Comparison of ENCODE assay signal across 33 cellular contexts in genomic region chr2:167279810-167280209, GRCh38. TPM values are rescaled to one million over a fixed set of nuclear protein-coding genes. Genes with fewer than 3 reads are reported as not detected.
"Had no signal": no experiment of that assay in that cellular context is flagged by ENCODE, and none has a peak within 500 bp of the region (broad histone marks: within the 10 kb centered on the region; RNA-seq: fewer than 3 reads in every experiment).

No MANE protein-coding gene starts in this region.

- H3K36me3 Mint-ChIP-seq: activated naive CD4-positive, alpha-beta T cell treated with anti-CD3 and anti-CD28 coated beads, Interleukin-2, amount 10 ng/mL, durations not matched to agents 7 days and 5 days; activated naive CD4-positive, alpha-beta T cell treated with anti-CD3 and anti-CD28 coated beads, Interleukin-2, amount 50 U/mL, for 72 hours; activated naive CD8-positive, alpha-beta T cell treated with anti-CD3 and anti-CD28 coated beads, Interleukin-2, amount 10 ng/mL, durations not matched to agents 7 days and 5 days; brain had no signal

- ATAC-seq: activated naive CD4-positive, alpha-beta T cell treated with anti-CD3 and anti-CD28 coated beads, Interleukin-2, amount 50 U/mL, for 72 hours; activated T-cell treated with anti-CD3 and anti-CD28 coated beads, Interleukin-2, amount 50 U/mL, for 72 hours; gastroesophageal sphincter; heart right ventricle had no signal

- H3K27me3 ChIP-seq: ascending aorta, breast epithelium, cardiac muscle cell, colonic mucosa had no signal

- H3K27ac ChIP-seq: ascending aorta, breast epithelium, cardiac muscle cell, colonic mucosa, epithelial cell of prostate, esophagus squamous epithelium, gastroesophageal sphincter, heart right ventricle had no signal

- H3K27me3 Mint-ChIP-seq: activated CD4-positive, alpha-beta memory T cell treated with anti-CD3 and anti-CD28 coated beads, Interleukin-2, amount 10 ng/mL, durations not matched to agents 7 days and 5 days; brain had no signal

- H3K9me3 Mint-ChIP-seq: activated CD4-positive, alpha-beta memory T cell treated with anti-CD3 and anti-CD28 coated beads, Interleukin-2, amount 10 ng/mL, durations not matched to agents 7 days and 5 days; activated CD4-positive, alpha-beta T cell treated with anti-CD3 and anti-CD28 coated beads, Interleukin-2, amount 10 ng/mL, durations not matched to agents 7 days and 5 days; activated naive CD4-positive, alpha-beta T cell treated with anti-CD3 and anti-CD28 coated beads, Interleukin-2, amount 10 ng/mL, durations not matched to agents 7 days and 5 days; activated naive CD8-positive, alpha-beta T cell treated with anti-CD3 and anti-CD28 coated beads, Interleukin-2, amount 10 ng/mL, durations not matched to agents 7 days and 5 days; activated T-cell treated with anti-CD3 and anti-CD28 coated beads, Interleukin-2, amount 50 U/mL, for 24 hours; activated T-cell treated with anti-CD3 and anti-CD28 coated beads, Interleukin-2, amount 50 U/mL, for 72 hours; brain; T-helper 1 cell treated with Interleukin-12 subunit alpha and Interleukin-12 subunit beta and Interleukin-4 antibody, amounts not matched to agents 30 μg/mL and 1 μg/mL, for 36 hours had no signal

- DNase-seq: activated CD4-positive, alpha-beta memory T cell treated with anti-CD3 and anti-CD28 coated beads, Interleukin-2, amount 10 ng/mL, durations not matched to agents 7 days and 5 days; activated CD4-positive, alpha-beta T cell treated with anti-CD3 and anti-CD28 coated beads for 1 hour; activated CD4-positive, alpha-beta T cell treated with anti-CD3 and anti-CD28 coated beads for 4 hours; activated CD4-positive, alpha-beta T cell treated with anti-CD3 and anti-CD28 coated beads, Interleukin-2, amount 10 ng/mL, durations not matched to agents 7 days and 5 days; activated CD4-positive, alpha-beta T cell treated with anti-CD3 and anti-CD28 coated beads, Interleukin-2, amount 50 U/mL, for 4 hours; activated CD8-positive, alpha-beta memory T cell treated with anti-CD3 and anti-CD28 coated beads, Interleukin-2, amount 50 U/mL, for 48 hours; activated gamma-delta T cell; activated naive CD4-positive, alpha-beta T cell; activated naive CD4-positive, alpha-beta T cell treated with anti-CD3 and anti-CD28 coated beads, Interleukin-2, amount 10 ng/mL, durations not matched to agents 7 days and 5 days; activated naive CD8-positive, alpha-beta T cell treated with anti-CD3 and anti-CD28 coated beads, Interleukin-2, amount 10 ng/mL, durations not matched to agents 7 days and 5 days; activated T-cell treated with anti-CD3 and anti-CD28 coated beads for 4 hours; activated T-cell treated with anti-CD3 and anti-CD28 coated beads, Interleukin-2, amount 50 U/mL, for 24 hours; activated T-cell treated with anti-CD3 and anti-CD28 coated beads, Interleukin-2, amount 50 U/mL, for 72 hours; central memory CD4-positive, alpha-beta T cell; cerebellar nuclear complex; colonic mucosa; effector CD8-positive, alpha-beta T cell; esophagus squamous epithelium; foreskin melanocyte; heart right ventricle; T1000 had no signal

- H3K4me1 ChIP-seq: ascending aorta, breast epithelium, colonic mucosa, esophagus squamous epithelium, gastroesophageal sphincter, heart right ventricle had no signal

- FAIRE-seq: endometrium, endothelial cell of umbilical vein had no signal

- H3K9me3 ChIP-seq: ascending aorta, breast epithelium, colonic mucosa, esophagus squamous epithelium had no signal

- H3K4me3 Mint-ChIP-seq: activated CD4-positive, alpha-beta memory T cell treated with anti-CD3 and anti-CD28 coated beads, Interleukin-2, amount 10 ng/mL, durations not matched to agents 7 days and 5 days; activated CD4-positive, alpha-beta T cell treated with anti-CD3 and anti-CD28 coated beads, Interleukin-2, amount 10 ng/mL, durations not matched to agents 7 days and 5 days; activated naive CD4-positive, alpha-beta T cell treated with anti-CD3 and anti-CD28 coated beads, Interleukin-2, amount 10 ng/mL, durations not matched to agents 7 days and 5 days; activated naive CD8-positive, alpha-beta T cell treated with anti-CD3 and anti-CD28 coated beads, Interleukin-2, amount 10 ng/mL, durations not matched to agents 7 days and 5 days; activated T-cell treated with anti-CD3 and anti-CD28 coated beads, Interleukin-2, amount 50 U/mL, for 24 hours; activated T-cell treated with anti-CD3 and anti-CD28 coated beads, Interleukin-2, amount 50 U/mL, for 72 hours; brain; T-helper 1 cell treated with Interleukin-12 subunit alpha and Interleukin-12 subunit beta and Interleukin-4 antibody, amounts not matched to agents 30 μg/mL and 1 μg/mL, for 36 hours had no signal

- H3K27ac Mint-ChIP-seq: activated CD4-positive, alpha-beta memory T cell treated with anti-CD3 and anti-CD28 coated beads, Interleukin-2, amount 10 ng/mL, durations not matched to agents 7 days and 5 days; activated CD4-positive, alpha-beta T cell treated with anti-CD3 and anti-CD28 coated beads, Interleukin-2, amount 10 ng/mL, durations not matched to agents 7 days and 5 days; activated naive CD4-positive, alpha-beta T cell treated with anti-CD3 and anti-CD28 coated beads, Interleukin-2, amount 10 ng/mL, durations not matched to agents 7 days and 5 days; activated naive CD4-positive, alpha-beta T cell treated with anti-CD3 and anti-CD28 coated beads, Interleukin-2, amount 50 U/mL, for 72 hours; activated naive CD8-positive, alpha-beta T cell treated with anti-CD3 and anti-CD28 coated beads, Interleukin-2, amount 10 ng/mL, durations not matched to agents 7 days and 5 days; activated T-cell treated with anti-CD3 and anti-CD28 coated beads, Interleukin-2, amount 50 U/mL, for 24 hours; activated T-cell treated with anti-CD3 and anti-CD28 coated beads, Interleukin-2, amount 50 U/mL, for 72 hours; brain; T-helper 1 cell treated with Interleukin-12 subunit alpha and Interleukin-12 subunit beta and Interleukin-4 antibody, amounts not matched to agents 30 μg/mL and 1 μg/mL, for 36 hours had no signal

- H3K36me3 ChIP-seq: ascending aorta, breast epithelium, cardiac muscle cell, colonic mucosa, esophagus squamous epithelium, gastroesophageal sphincter, heart right ventricle had no signal

- H3K4me1 Mint-ChIP-seq: activated CD4-positive, alpha-beta memory T cell treated with anti-CD3 and anti-CD28 coated beads, Interleukin-2, amount 10 ng/mL, durations not matched to agents 7 days and 5 days; activated CD4-positive, alpha-beta T cell treated with anti-CD3 and anti-CD28 coated beads, Interleukin-2, amount 10 ng/mL, durations not matched to agents 7 days and 5 days; activated naive CD4-positive, alpha-beta T cell treated with anti-CD3 and anti-CD28 coated beads, Interleukin-2, amount 10 ng/mL, durations not matched to agents 7 days and 5 days; activated naive CD8-positive, alpha-beta T cell treated with anti-CD3 and anti-CD28 coated beads, Interleukin-2, amount 10 ng/mL, durations not matched to agents 7 days and 5 days; brain had no signal

- H3K4me3 ChIP-seq: ascending aorta, breast epithelium, cardiac muscle cell, colonic mucosa, esophagus squamous epithelium, gastroesophageal sphincter, heart right ventricle had no signal

RNA-seq across cellular contexts. Expression of gene B3GALT1, which starts 13.0 kb away (rescaled TPM):
- total RNA-seq: activated CD4-positive, alpha-beta memory T cell treated with anti-CD3 and anti-CD28 coated beads, Interleukin-2, amount 10 ng/mL, durations not matched to agents 7 days and 5 days; activated CD4-positive, alpha-beta T cell treated with anti-CD3 and anti-CD28 coated beads, Interleukin-2, amount 10 ng/mL, durations not matched to agents 7 days and 5 days; activated naive CD8-positive, alpha-beta T cell treated with anti-CD3 and anti-CD28 coated beads, Interleukin-2, amount 10 ng/mL, durations not matched to agents 7 days and 5 days; activated T-cell treated with anti-CD3 and anti-CD28 coated beads, Interleukin-2, amount 50 U/mL, for 72 hours; dermis microvascular lymphatic vessel endothelial cell; endothelial cell of umbilical vein; T-helper 2 cell treated with Interferon-gamma antibody and Interleukin-4, amounts not matched to agents 100 ng/mL and 5 ng/mL, for 36 hours had no signal
- polyA plus RNA-seq: endothelial cell of umbilical vein had no signal
